ENCODE assay signal across 8 cellular contexts in the genomic region with DNA sequence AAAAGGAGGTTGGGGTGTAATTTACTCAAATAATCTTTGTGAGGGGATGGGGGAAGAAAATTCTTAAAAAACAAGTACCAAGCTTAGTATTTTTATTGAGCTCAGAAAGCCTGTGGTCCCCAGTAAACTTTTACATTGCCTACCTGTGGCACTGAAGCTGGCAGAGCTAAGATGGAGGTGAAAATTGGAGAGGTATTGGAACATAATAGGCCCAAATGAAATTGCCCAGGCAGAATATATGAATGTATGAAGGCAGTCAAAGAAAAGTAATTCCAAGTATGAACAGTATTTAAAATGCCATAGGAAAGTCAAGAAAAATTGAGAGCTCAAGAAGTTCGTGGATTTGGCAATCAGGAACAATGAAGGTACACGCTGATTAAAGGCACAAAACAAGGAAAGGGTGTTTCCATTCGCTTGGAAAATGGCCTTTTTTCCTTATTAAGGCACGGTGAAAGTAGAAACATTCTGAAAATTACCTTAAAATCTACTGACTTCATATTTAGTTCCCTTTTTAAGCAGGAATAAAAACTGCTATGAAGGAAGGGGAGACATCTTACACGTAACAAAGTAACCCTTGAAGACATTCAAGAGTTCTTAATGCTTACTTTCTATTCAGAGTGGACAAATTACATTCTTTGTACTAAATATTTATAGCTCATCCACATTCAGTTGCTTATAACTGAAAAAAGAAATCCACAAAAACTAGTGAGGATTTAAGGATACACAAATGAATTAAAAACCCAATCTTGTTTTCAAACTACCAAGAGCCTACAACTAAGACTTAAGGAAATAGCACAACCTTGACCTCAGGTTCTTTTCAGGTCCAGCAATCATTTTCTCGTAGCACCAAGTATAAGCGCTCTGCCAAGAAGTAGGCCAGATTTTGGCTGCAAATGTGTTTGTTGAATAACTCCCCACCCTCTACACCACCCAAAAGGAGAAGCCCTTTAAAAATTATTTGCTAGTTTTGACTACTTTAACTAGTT. TPM values are rescaled to one million over a fixed set of nuclear protein-coding genes. Genes with fewer than 3 reads are reported as not detected.
DNase-seq lines count a peak whose midpoint lies in the region; ATAC-seq lines count a peak whose summit lies in the region.

No MANE protein-coding gene starts in this region.

- H3K9me3 Mint-ChIP-seq in activated CD4-positive, alpha-beta memory T cell treated with anti-CD3 and anti-CD28 coated beads for 36 hours: peaks cover 2% of the 10 kb centered on the region

- POLR2A ChIA-PET in activated CD4-positive, alpha-beta memory T cell treated with anti-CD3 and anti-CD28 coated beads for 36 hours (lab: Charles Lee): interaction anchor here (0.7 to 14.2 kb wide), 13 partner anchors 8 to 1274 kb away, joined by 3 to 251 read pairs (median 5); a partner anchor contains a TSS

- intact Hi-C loops in activated CD4-positive, alpha-beta memory T cell treated with anti-CD3 and anti-CD28 coated beads for 36 hours (cut with micrococcal nuclease): loop anchor here (5.0 to 10.0 kb wide), 4 partner anchors 1271 to 1664 kb away; a partner anchor contains a TSS

- no peak overlapping the region for H3K27ac ChIP-seq in iPS DF 6.9 (ENCODE audit: low read length)
- peak overlapping the region; percentile 95 for H3K27ac ChIP-seq in skeletal muscle tissue (ENCODE audit: low read depth, low read length)

- peak overlapping the region; percentile 99 for H3K4me3 Mint-ChIP-seq in activated CD4-positive, alpha-beta memory T cell treated with anti-CD3 and anti-CD28 coated beads for 36 hours

- no peaks in the 10 kb centered on the region for H3K27me3 Mint-ChIP-seq in activated CD4-positive, alpha-beta memory T cell treated with anti-CD3 and anti-CD28 coated beads for 36 hours

- peaks cover 70% of the 10 kb centered on the region for H3K36me3 Mint-ChIP-seq in activated CD4-positive, alpha-beta memory T cell treated with anti-CD3 and anti-CD28 coated beads for 36 hours

- H3K27me3 ChIP-seq in iPS DF 6.9 (ENCODE audit: control insufficient read depth, insufficient read depth, low read length) (no peaks in the 10 kb centered on the region), skeletal muscle tissue (ENCODE audit: control insufficient read depth in 3 of 3, insufficient read depth in 3 of 3, low read length in 3 of 3) (no peaks in the 10 kb centered on the region)

- no peaks in the 10 kb centered on the region for H3K9me3 ChIP-seq in iPS DF 6.9 (ENCODE audit: control insufficient read depth, insufficient read depth, low read length)
- no peaks in the 10 kb centered on the region for H3K9me3 ChIP-seq in skeletal muscle tissue (ENCODE audit: control insufficient read depth in 3 of 3, low read length in 3 of 3)

- H3K9ac ChIP-seq in skeletal muscle tissue (ENCODE audit: low read depth in 1 of 3, low read length in 3 of 3): peak overlapping the region; percentile 100

- H3K36me3 ChIP-seq in iPS DF 6.9 (ENCODE audit: control insufficient read depth, insufficient read depth, low read length) (no peaks in the 10 kb centered on the region), skeletal muscle tissue (ENCODE audit: control insufficient read depth in 3 of 3, insufficient read depth in 3 of 3, low read length in 3 of 3) (peaks cover 0 to 8% (median 2%) of the 10 kb centered on the region in 3 donors)

- no CpG with 5 or more reads among the region's 7 CpGs for WGBS in iPS DF 6.9 (ENCODE audit: insufficient coverage, insufficient read length)

- DNase-seq in NOMO-1 treated with DMSO at 0.1 percent for 48 hours (lab: John Stamatoyannopoulos, UW; ENCODE audit: unreplicated experiment): peak; percentile 18
- no peak for DNase-seq in NOMO-1 treated with dmso at 0.1 percent for 144 hours (lab: John Stamatoyannopoulos, UW; ENCODE audit: unreplicated experiment)
- DNase-seq in activated CD4-positive, alpha-beta memory T cell treated with anti-CD3 and anti-CD28 coated beads for 36 hours: no peak
- DNase-seq in iPS DF 6.9 (ENCODE audit: low read depth, low spot score): no peak
- no peak for DNase-seq in H4 (ENCODE audit: low spot score)

- H3K4me1 ChIP-seq in iPS DF 6.9 (ENCODE audit: control insufficient read depth, insufficient read depth, low read length) (no peaks in the 10 kb centered on the region), skeletal muscle tissue (ENCODE audit: control insufficient read depth in 3 of 3, insufficient read depth in 3 of 3, low read length in 3 of 3) (peaks cover 14 to 37% (median 29%) of the 10 kb centered on the region in 3 donors)

- H3K27ac Mint-ChIP-seq in activated CD4-positive, alpha-beta memory T cell treated with anti-CD3 and anti-CD28 coated beads for 36 hours: peak overlapping the region; percentile 100

- H3K4me1 Mint-ChIP-seq in activated CD4-positive, alpha-beta memory T cell treated with anti-CD3 and anti-CD28 coated beads for 36 hours (ENCODE audit: low read depth): peaks cover 36% of the 10 kb centered on the region

- no peak for ATAC-seq in GM18511 (IDR thresholded peaks at IDR 0.05; ENCODE audit: unreplicated experiment)
- no peak for ATAC-seq in HG03045 (IDR thresholded peaks at IDR 0.05; ENCODE audit: unreplicated experiment)

- H3K4me3 ChIP-seq in iPS DF 6.9 (ENCODE audit: low read length) (peak overlapping the region; percentile 27; the same call in 1 of the 2 replicates), skeletal muscle tissue (ENCODE audit: low read length in 3 of 3) (peak overlapping the region; percentile 93 to 100 (median 98))

- CTCF ChIA-PET in activated CD4-positive, alpha-beta memory T cell treated with anti-CD3 and anti-CD28 coated beads for 36 hours (lab: Charles Lee): interaction anchor here (1.5 to 6.9 kb wide), 3 partner anchors 27 to 30 kb away, joined by 4 to 80 read pairs (median 8); no protein-coding TSS in a partner anchor

RNA-seq across cellular contexts. Expression of a gene that starts 3.2 kb away (rescaled TPM):
- total RNA-seq in activated CD4-positive, alpha-beta memory T cell treated with anti-CD3 and anti-CD28 coated beads for 36 hours: 10 to 100 TPM; 92.1 to 98.6 TPM
- total RNA-seq in skeletal muscle tissue: 59.0 TPM
- total RNA-seq in H4 (2014; rRNA removed; shearing (Covaris generic)): 19.4 and 38.2 TPM in 2 replicates
